In the genomic region with DNA sequence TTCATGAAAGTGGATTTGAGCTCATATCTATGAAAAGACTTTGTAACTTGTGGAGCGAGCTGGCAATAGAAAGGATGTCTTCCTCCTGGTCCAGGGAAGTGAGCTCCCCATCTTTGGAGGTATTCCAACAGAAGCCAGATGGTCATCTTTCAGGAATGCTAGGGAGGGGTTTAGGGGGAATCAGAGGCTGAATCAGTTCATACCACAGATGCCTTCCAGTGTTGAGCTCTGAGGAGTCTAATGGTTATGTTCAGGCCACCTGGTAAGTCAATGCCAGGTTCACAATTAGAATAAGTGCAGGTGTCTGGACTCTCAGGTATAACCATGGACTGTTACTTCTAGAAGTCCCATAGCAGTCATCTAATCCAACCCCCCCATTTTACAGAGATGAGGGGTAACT, we compare ENCODE assay signal across 14 cellular contexts.
A peak's percentile ranks its signal among the peaks of the same experiment; 100 is the strongest.
DNase-seq lines count a peak whose midpoint lies in the region; ATAC-seq and TF ChIP-seq lines count a peak whose summit lies in the region.
"Had no signal": no experiment of that assay in that cellular context is flagged by ENCODE, and none has a peak within 500 bp of the region (broad histone marks: within the 10 kb centered on the region; RNA-seq: fewer than 3 reads in every experiment).

No MANE protein-coding gene starts in this region.

- ATAC-seq in HG02759 (IDR thresholded peaks at IDR 0.05; ENCODE audit: unreplicated experiment): no peak
- no peak for ATAC-seq in activated T-cell treated with anti-CD3 and anti-CD28 coated beads, Interleukin-2, amount 50 U/mL, for 72 hours (replicated peaks in 1 of 2)

- no peak for TF ChIP-seq CTCF in neural cell (IDR thresholded peaks at IDR 0.05; ENCODE audit: poor library complexity, severe bottlenecking)
- TF ChIP-seq CTCF in glutamatergic neuron (IDR thresholded peaks at IDR 0.05; ENCODE audit: partially characterized antibody, unreplicated experiment): no peak

- H3K27ac ChIP-seq in neural cell (ENCODE audit: low read length): peak overlapping the region; percentile 70
- H3K27ac ChIP-seq: thoracic aorta had no signal

- no peak overlapping the region for H3K4me3 ChIP-seq in MG63
- peak overlapping the region; percentile 37 for H3K4me3 ChIP-seq in neural cell (ENCODE audit: low read length)
- H3K4me3 ChIP-seq: thoracic aorta had no signal

- H3K27ac Mint-ChIP-seq in glutamatergic neuron (ENCODE audit: unreplicated experiment): no peak overlapping the region
- no peak overlapping the region for H3K27ac Mint-ChIP-seq in activated T-cell treated with anti-CD3 and anti-CD28 coated beads, Interleukin-2, amount 50 U/mL, for 72 hours
- H3K27ac Mint-ChIP-seq: memory B cell; T-helper 1 cell treated with Interleukin-12 subunit alpha and Interleukin-12 subunit beta and Interleukin-4 antibody, amounts not matched to agents 30 μg/mL and 1 μg/mL, for 36 hours had no signal

- H3F3A ChIP-seq in neural cell (ENCODE audit: insufficient read depth, low read length, poor library complexity, severe bottlenecking): no peaks in the 10 kb centered on the region

- peaks cover 3% of the 10 kb centered on the region for H3K27me3 Mint-ChIP-seq in glutamatergic neuron (ENCODE audit: unreplicated experiment)
- no peaks in the 10 kb centered on the region for H3K27me3 Mint-ChIP-seq in activated T-cell treated with anti-CD3 and anti-CD28 coated beads, Interleukin-2, amount 50 U/mL, for 72 hours (ENCODE audit: low read depth)

- H3K27me3 ChIP-seq in MG63 (no peaks in the 10 kb centered on the region), neural cell (ENCODE audit: insufficient read depth, low read depth, low read length) (no peaks in the 10 kb centered on the region)

- H4K20me1 ChIP-seq in neural cell (ENCODE audit: insufficient read depth): no peaks in the 10 kb centered on the region

- H3K4me1 Mint-ChIP-seq in glutamatergic neuron (ENCODE audit: low read depth, unreplicated experiment): peaks cover 2% of the 10 kb centered on the region
- H3K4me1 Mint-ChIP-seq in activated T-cell treated with anti-CD3 and anti-CD28 coated beads, Interleukin-2, amount 50 U/mL, for 72 hours (ENCODE audit: low read depth): no peaks in the 10 kb centered on the region
- H3K4me1 Mint-ChIP-seq: memory B cell had no signal

- H3K9me2 ChIP-seq in neural cell (ENCODE audit: insufficient read depth, low read length): no peaks in the 10 kb centered on the region

- no peaks in the 10 kb centered on the region for H3K9me3 Mint-ChIP-seq in glutamatergic neuron (ENCODE audit: unreplicated experiment)
- no peaks in the 10 kb centered on the region for H3K9me3 Mint-ChIP-seq in activated T-cell treated with anti-CD3 and anti-CD28 coated beads, Interleukin-2, amount 50 U/mL, for 72 hours
- H3K9me3 Mint-ChIP-seq: T-helper 1 cell treated with Interleukin-12 subunit alpha and Interleukin-12 subunit beta and Interleukin-4 antibody, amounts not matched to agents 30 μg/mL and 1 μg/mL, for 36 hours had no signal

- H3K4me3 Mint-ChIP-seq in glutamatergic neuron (ENCODE audit: unreplicated experiment): no peak overlapping the region
- H3K4me3 Mint-ChIP-seq in activated T-cell treated with anti-CD3 and anti-CD28 coated beads, Interleukin-2, amount 50 U/mL, for 72 hours: no peak overlapping the region
- H3K4me3 Mint-ChIP-seq: memory B cell; T-helper 1 cell treated with Interleukin-12 subunit alpha and Interleukin-12 subunit beta and Interleukin-4 antibody, amounts not matched to agents 30 μg/mL and 1 μg/mL, for 36 hours had no signal

- peaks cover 5% of the 10 kb centered on the region; the same call in 1 of the 2 replicates for H3K9me3 ChIP-seq in MG63
- no peaks in the 10 kb centered on the region for H3K9me3 ChIP-seq in neural cell (ENCODE audit: low read length)
- H3K9me3 ChIP-seq: Caco-2, thoracic aorta had no signal

- no peak for TF ChIP-seq EP300 in neural cell (conservative IDR thresholded peaks at IDR 0.05; ENCODE audit: poor library complexity, severe bottlenecking)

- H3K79me2 ChIP-seq in neural cell (replicated peaks; ENCODE audit: insufficient read depth, low read length): no peaks in the 10 kb centered on the region

- peak overlapping the region; percentile 62 for H3K9ac ChIP-seq in neural cell (ENCODE audit: low read length)

- H3K4me2 ChIP-seq in neural cell (ENCODE audit: low read length): no peak overlapping the region

- peaks cover 5% of the 10 kb centered on the region for H3K36me3 Mint-ChIP-seq in glutamatergic neuron (ENCODE audit: unreplicated experiment)
- H3K36me3 Mint-ChIP-seq in activated T-cell treated with anti-CD3 and anti-CD28 coated beads, Interleukin-2, amount 50 U/mL, for 72 hours (ENCODE audit: insufficient read depth in 2 of 2): no peaks in the 10 kb centered on the region
- H3K36me3 Mint-ChIP-seq: memory B cell had no signal

- H3K36me3 ChIP-seq in MG63 (no peaks in the 10 kb centered on the region), neural cell (ENCODE audit: insufficient read depth, low read length) (no peaks in the 10 kb centered on the region)
- H3K36me3 ChIP-seq: thoracic aorta had no signal

- DNase-seq in DMS 273 (lab: John Stamatoyannopoulos, UW; ENCODE audit: unreplicated experiment) (peak; percentile 68), MG63 (peak; percentile 72), cerebellar cortex (ENCODE audit: low spot score) (peak; percentile 83), glutamatergic neuron (no peak)
- no peak for DNase-seq in activated naive CD4-positive, alpha-beta T cell (lab: John Stamatoyannopoulos, UW)
- DNase-seq in activated T-cell treated with anti-CD3 and anti-CD28 coated beads, Interleukin-2, amount 50 U/mL, for 72 hours: no peak
- DNase-seq: NCI-H1048, NCI-H748 treated with DMSO at 0.1 percent for 48 hours had no signal

- H2AFZ ChIP-seq in neural cell (ENCODE audit: low read depth, low read length): no peak overlapping the region

- no peak for TF ChIP-seq RAD21 in neural cell (conservative IDR thresholded peaks at IDR 0.05)

TF ChIP-seq in neural cell, 6 proteins besides CTCF, POLR2A, EP300 and RAD21:
- TF ChIP-seq POLR2AphosphoS5 (IDR thresholded peaks at IDR 0.05) (no peak), SMC3 (conservative IDR thresholded peaks at IDR 0.05; ENCODE audit: poor library complexity) (no peak), MXI1 (conservative IDR thresholded peaks at IDR 0.05; ENCODE audit: poor library complexity, severe bottlenecking) (no peak), REST (IDR thresholded peaks at IDR 0.05; ENCODE audit: borderline replicate concordance) (no peak), TAF1 (IDR thresholded peaks at IDR 0.05; ENCODE audit: low read depth) (no peak), EZH2 (IDR thresholded peaks at IDR 0.05; ENCODE audit: borderline replicate concordance, insufficient read depth, low read length, poor library complexity, severe bottlenecking) (no peak)

Comparison
In these comparisons a context has a peak if more than half of its experiments do, and no peak if none do; other contexts are left out.
1. DNase-seq: peak in DMS 273 (single experiment), MG63 (single experiment) and cerebellar cortex (single experiment); none in glutamatergic neuron (single experiment), activated naive CD4-positive, alpha-beta T cell (0 of 4) and activated T-cell treated with anti-CD3 and anti-CD28 coated beads, Interleukin-2, amount 50 U/mL, for 72 hours (0 of 2).